ENCODE assay signal across 14 cellular contexts in genomic region chr9:76978831-76979230, GRCh38. TPM values are rescaled to one million over a fixed set of nuclear protein-coding genes. Genes with fewer than 3 reads are reported as not detected.
"Had no signal": no experiment of that assay in that cellular context is flagged by ENCODE, and none has a peak within 500 bp of the region (broad histone marks: within the 10 kb centered on the region; RNA-seq: fewer than 3 reads in every experiment).

No MANE protein-coding gene starts in this region.

RNA-seq across cellular contexts. Expression of gene FOXB2, which starts 40.6 kb away (rescaled TPM):
- total RNA-seq: activated B cell treated with CpG ODN at 0.5 μM for 24 hours; activated CD4-positive, alpha-beta memory T cell treated with anti-CD3 and anti-CD28 coated beads for 36 hours; activated CD4-positive, alpha-beta memory T cell treated with anti-CD3 and anti-CD28 coated beads, Interleukin-2, amount 10 ng/mL, durations not matched to agents 7 days and 5 days; activated CD4-positive, alpha-beta T cell treated with anti-CD3 and anti-CD28 coated beads for 36 hours; activated CD4-positive, alpha-beta T cell treated with anti-CD3 and anti-CD28 coated beads, Interleukin-2, amount 10 ng/mL, durations not matched to agents 24 days and 14 days; activated CD4-positive, alpha-beta T cell treated with anti-CD3 and anti-CD28 coated beads, Interleukin-2, amount 10 ng/mL, durations not matched to agents 7 days and 5 days; activated CD8-positive, alpha-beta memory T cell treated with anti-CD3 and anti-CD28 coated beads for 36 hours; activated CD8-positive, alpha-beta memory T cell treated with anti-CD3 and anti-CD28 coated beads, Interleukin-2, amount 10 ng/mL, durations not matched to agents 7 days and 5 days; activated CD8-positive, alpha-beta T cell treated with anti-CD3 and anti-CD28 coated beads for 36 hours; activated CD8-positive, alpha-beta T cell treated with anti-CD3 and anti-CD28 coated beads, Interleukin-2, amount 10 ng/mL, durations not matched to agents 7 days and 5 days; T-cell; T-helper 1 cell treated with Interleukin-12 subunit alpha and Interleukin-12 subunit beta and Interleukin-4 antibody, amounts not matched to agents 30 ng/mL and 1 ng/mL, for 36 hours; T-helper 17 cell; T-helper 2 cell treated with Interferon-gamma antibody and Interleukin-4, amounts not matched to agents 100 ng/mL and 5 ng/mL, for 36 hours had no signal
